ENCODE assay signal across 12 cellular contexts in genomic region chr2:188475945-188476344, GRCh38.
DNase-seq lines count a peak whose midpoint lies in the region; ATAC-seq and TF ChIP-seq lines count a peak whose summit lies in the region.
"Had no signal": no experiment of that assay in that cellular context is flagged by ENCODE, and none has a peak within 500 bp of the region (broad histone marks: within the 10 kb centered on the region; RNA-seq: fewer than 3 reads in every experiment).

No MANE protein-coding gene starts in this region.

- H3K9me3 Mint-ChIP-seq in CD8-positive, alpha-beta T cell: no peaks in the 10 kb centered on the region
- H3K9me3 Mint-ChIP-seq: T-helper 1 cell treated with Interleukin-12 subunit alpha and Interleukin-12 subunit beta and Interleukin-4 antibody, amounts not matched to agents 30 μg/mL and 1 μg/mL, for 36 hours had no signal

- no peaks in the 10 kb centered on the region for H3K4me1 ChIP-seq in CD8-positive, alpha-beta T cell (ENCODE audit: insufficient read depth, low read length)

- no peak overlapping the region for H3K27ac ChIP-seq in CD8-positive, alpha-beta T cell (ENCODE audit: low read depth, low read length)

- POLR2A ChIA-PET in CD8-positive, alpha-beta T cell (lab: Charles Lee): no interaction called here

- H3K4me3 ChIP-seq in CD8-positive, alpha-beta T cell (ENCODE audit: low read depth, low read length): no peak overlapping the region

- no peak overlapping the region for H3K4me3 Mint-ChIP-seq in CD8-positive, alpha-beta T cell
- H3K4me3 Mint-ChIP-seq: CD4-positive, CD25-positive, alpha-beta regulatory T cell; T-helper 1 cell treated with Interleukin-12 subunit alpha and Interleukin-12 subunit beta and Interleukin-4 antibody, amounts not matched to agents 30 μg/mL and 1 μg/mL, for 36 hours had no signal

- DNase-seq in DMS53 (lab: John Stamatoyannopoulos, UW) (peak; percentile 83), left kidney (ENCODE audit: low read depth, low spot score) (peak; percentile 9), AML-193 (lab: John Stamatoyannopoulos, UW) (no peak), sciatic nerve (ENCODE audit: low spot score) (no peak)
- DNase-seq in CD8-positive, alpha-beta T cell: no peak
- DNase-seq: CD4-positive, CD25-positive, alpha-beta regulatory T cell; KG1; NCI-H774 had no signal

- peak; percentile 44 for ATAC-seq in HG02981 (IDR thresholded peaks at IDR 0.05; ENCODE audit: unreplicated experiment)
- peak; percentile 97 for ATAC-seq in SK-N-SH treated with all-trans-retinoic acid at 6 μM for 48 hours
- ATAC-seq in HG02884 (IDR thresholded peaks at IDR 0.05; ENCODE audit: unreplicated experiment): no peak
- ATAC-seq in CD8-positive, alpha-beta T cell: no peak
- ATAC-seq in sciatic nerve: no peak

- no peaks in the 10 kb centered on the region for H3K27me3 Mint-ChIP-seq in CD8-positive, alpha-beta T cell (ENCODE audit: low read depth)
- H3K27me3 Mint-ChIP-seq: CD4-positive, CD25-positive, alpha-beta regulatory T cell had no signal

- TF ChIP-seq CTCF in CD8-positive, alpha-beta T cell (IDR thresholded peaks at IDR 0.05): no peak

- no peaks in the 10 kb centered on the region for H3K36me3 ChIP-seq in CD8-positive, alpha-beta T cell (ENCODE audit: insufficient read depth, low read length)

- H3K36me3 Mint-ChIP-seq in CD8-positive, alpha-beta T cell: no peaks in the 10 kb centered on the region
- H3K36me3 Mint-ChIP-seq: CD4-positive, CD25-positive, alpha-beta regulatory T cell had no signal

- intact Hi-C loops in CD8-positive, alpha-beta T cell (cut with DNase I, micrococcal nuclease): no loop called here
- intact Hi-C loops in sciatic nerve (cut with DNase I): no loop called here

- no peaks in the 10 kb centered on the region for H3K9me3 ChIP-seq in CD8-positive, alpha-beta T cell (ENCODE audit: low read length)

- no peak overlapping the region for H3K27ac Mint-ChIP-seq in CD8-positive, alpha-beta T cell
- H3K27ac Mint-ChIP-seq: CD4-positive, CD25-positive, alpha-beta regulatory T cell; T-helper 1 cell treated with Interleukin-12 subunit alpha and Interleukin-12 subunit beta and Interleukin-4 antibody, amounts not matched to agents 30 μg/mL and 1 μg/mL, for 36 hours had no signal

- no peaks in the 10 kb centered on the region for H3K4me1 Mint-ChIP-seq in CD8-positive, alpha-beta T cell (ENCODE audit: low read depth)
- H3K4me1 Mint-ChIP-seq: CD4-positive, CD25-positive, alpha-beta regulatory T cell had no signal

- CTCF ChIA-PET in CD8-positive, alpha-beta T cell (lab: Charles Lee): no interaction called here

- H3K27me3 ChIP-seq in CD8-positive, alpha-beta T cell (ENCODE audit: insufficient read depth, low read length): no peaks in the 10 kb centered on the region

TF ChIP-seq in SK-N-SH treated with all-trans-retinoic acid at 6 μM for 48 hours, 23 proteins besides CTCF, POLR2A, EP300 and RAD21:
- peak; percentile 74 for TF ChIP-seq TCF4 (CRISPR knock-in tag; IDR thresholded peaks at IDR 0.05; ENCODE audit: borderline replicate concordance)
- 0 out of 2 replicates have a peak, but pooled peaks have one; percentile 46 for TF ChIP-seq SNAI2 (CRISPR knock-in tag; IDR thresholded peaks at IDR 0.05)
- TF ChIP-seq TSHZ2 (CRISPR knock-in tag; IDR thresholded peaks at IDR 0.05): peak; percentile 92
- TF ChIP-seq POU6F1 (CRISPR knock-in tag; IDR thresholded peaks at IDR 0.05; ENCODE audit: borderline replicate concordance, low read depth): 0 out of 2 replicates have a peak, but pooled peaks have one; percentile 27
- peak; percentile 52; the same call in 1 of the 2 replicates for TF ChIP-seq ZFP3 (CRISPR knock-in tag; IDR thresholded peaks at IDR 0.05)
- peak; percentile 94 for TF ChIP-seq ISL1 (CRISPR knock-in tag; IDR thresholded peaks at IDR 0.05)
- TF ChIP-seq TOX (CRISPR knock-in tag; IDR thresholded peaks at IDR 0.05; ENCODE audit: borderline replicate concordance): peak; percentile 62; the same call in 1 of the 2 replicates
- no peak for TF ChIP-seq ZFP30 (CRISPR knock-in tag; IDR thresholded peaks at IDR 0.05)
- no peak for TF ChIP-seq BACH2 (CRISPR knock-in tag; IDR thresholded peaks at IDR 0.05; ENCODE audit: borderline replicate concordance)
- 0 out of 2 replicates have a peak, but pooled peaks have one; percentile 32 for TF ChIP-seq RARB (CRISPR knock-in tag; IDR thresholded peaks at IDR 0.05)
- no peak for TF ChIP-seq OSR1 (CRISPR knock-in tag; IDR thresholded peaks at IDR 0.05)
- TF ChIP-seq CSRNP3 (CRISPR knock-in tag; IDR thresholded peaks at IDR 0.05): 0 out of 2 replicates have a peak, but pooled peaks have one; percentile 23
- TF ChIP-seq ESRRG (CRISPR knock-in tag; IDR thresholded peaks at IDR 0.05): 0 out of 2 replicates have a peak, but pooled peaks have one; percentile 11
- TF ChIP-seq CREB5 (CRISPR knock-in tag; IDR thresholded peaks at IDR 0.05; ENCODE audit: low read depth): peak; percentile 74; the same call in 1 of the 2 replicates

Comparison
In these comparisons a context has a peak if more than half of its experiments do, and no peak if none do; other contexts are left out.
1. DNase-seq: peak in DMS53 (single experiment) and left kidney (single experiment); none in AML-193 (0 of 2), CD8-positive, alpha-beta T cell (0 of 7) and sciatic nerve (single experiment).
2. ATAC-seq: peak in HG02981 (single experiment) and SK-N-SH treated with all-trans-retinoic acid at 6 μM for 48 hours (single experiment); none in HG02884 (single experiment), CD8-positive, alpha-beta T cell (single experiment) and sciatic nerve (single experiment).